In genomic region chr6:151038616-151039015, GRCh38 we compare ENCODE assay signal across 1 cellular context.
TF ChIP-seq lines count a peak whose summit lies in the region.

No MANE protein-coding gene starts in this region.

TF ChIP-seq in IMR-90, 13 proteins besides CTCF, POLR2A, EP300 and RAD21:
- no peak for TF ChIP-seq SMC3 (IDR thresholded peaks at IDR 0.05; ENCODE audit: low read depth, low read length)
- TF ChIP-seq MAFK (IDR thresholded peaks at IDR 0.05; ENCODE audit: low read depth, low read length): no peak
- no peak for TF ChIP-seq FOS (IDR thresholded peaks at IDR 0.05; ENCODE audit: low read depth, low read length)
- TF ChIP-seq RFX5 (IDR thresholded peaks at IDR 0.05; ENCODE audit: low read depth, low read length): no peak
- no peak for TF ChIP-seq NFE2L2 (IDR thresholded peaks at IDR 0.05; ENCODE audit: low read depth, low read length)
- TF ChIP-seq BHLHE40 (IDR thresholded peaks at IDR 0.05; ENCODE audit: low read depth, low read length): no peak
- no peak for TF ChIP-seq USF2 (IDR thresholded peaks at IDR 0.05; ENCODE audit: low read depth, low read length)
